ENCODE assay signal across 8 cellular contexts in the genomic region with DNA sequence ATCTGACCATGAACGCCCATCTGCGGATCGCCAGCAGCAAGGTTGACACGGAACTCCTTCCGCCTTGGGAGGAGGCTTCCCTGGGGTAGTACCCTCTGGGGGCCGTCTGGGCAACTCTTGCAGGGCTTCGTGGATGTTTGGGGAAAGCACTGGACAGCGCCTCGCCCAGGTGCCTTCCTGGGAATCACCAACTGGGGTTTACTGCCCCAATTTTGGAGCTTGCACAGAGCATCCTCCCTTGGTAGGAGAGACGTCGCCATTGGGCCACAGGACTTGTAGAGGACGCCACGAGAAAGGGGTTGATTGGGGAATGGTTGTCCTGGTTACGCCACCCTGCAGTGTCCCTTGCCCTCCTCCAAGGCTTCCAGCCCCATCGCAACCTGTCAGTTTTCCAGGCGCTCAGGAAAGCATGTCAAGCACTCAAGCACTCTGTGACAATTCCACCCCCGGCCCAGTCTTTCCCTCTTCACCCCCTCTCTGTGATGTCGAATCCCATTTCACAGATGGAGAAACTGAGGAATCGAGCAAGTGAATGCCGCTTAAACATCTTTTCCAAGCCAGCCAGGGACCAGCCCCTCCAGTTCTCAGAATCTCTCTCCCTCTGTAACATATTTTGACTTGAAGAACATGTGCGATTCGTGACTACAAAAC. TPM values are rescaled to one million over a fixed set of nuclear protein-coding genes. Genes with fewer than 3 reads are reported as not detected.
A peak's percentile ranks its signal among the peaks of the same experiment; 100 is the strongest.
DNase-seq lines count a peak whose midpoint lies in the region; ATAC-seq, FAIRE-seq and TF ChIP-seq lines count a peak whose summit lies in the region.

No MANE protein-coding gene starts in this region.

- TF ChIP-seq RAD21 in K562 (CRISPR knock-in tag; conservative IDR thresholded peaks at IDR 0.05 in 1 of 2, IDR thresholded peaks at IDR 0.05 in 1 of 2): no peak

- CTCF ChIA-PET in K562 (lab: Yijun Ruan, JAX; ENCODE audit: low intra/inter-chr PET ratio): no interaction called here

- intact Hi-C loops in K562 (cut with micrococcal nuclease) (no loop called here), spleen (cut with DNase I; ENCODE audit: low total_unique reads) (no loop called here)

- no peak for DNase-seq in LNCaP clone FGC (ENCODE audit: low read depth)
- DNase-seq in K562 (ENCODE audit: extremely low read depth in 1 of 4, low spot score in 3 of 4): peak in 1 of 4 experiments; percentile 25
- no peak for DNase-seq in immature natural killer cell
- no peak for DNase-seq in spleen
- no peak for DNase-seq in DMS 273 treated with DMSO at 0.1 percent for 48 hours (lab: John Stamatoyannopoulos, UW)
- no peak for DNase-seq in effector CD4-positive, alpha-beta T cell

- peaks cover 9 to 20% (median 12%) of the 10 kb centered on the region in 3 donors for H3K27me3 Mint-ChIP-seq in immature natural killer cell (ENCODE audit: low read depth in 3 of 3)

- peaks cover 0 to 4% (median 0%) of the 10 kb centered on the region in 11 experiments; a peak in 1 of 22 replicates for H3K9me3 ChIP-seq in BLaER1 treated with 17β-estradiol and CSF1 and Interleukin-3, amounts not matched to agents 10 nM and 100 nM (replicated peaks in 1 of 11)
- H3K9me3 ChIP-seq in K562 (replicated peaks; ENCODE audit: control insufficient read depth, insufficient read depth, low read depth, low read length) (no peaks in the 10 kb centered on the region), spleen (no peaks in the 10 kb centered on the region)

- no peaks in the 10 kb centered on the region for H3K36me3 ChIP-seq in BLaER1 treated with 17β-estradiol and CSF1 and Interleukin-3, amounts not matched to agents 10 nM and 100 nM
- H3K36me3 ChIP-seq in K562 (ENCODE audit: control insufficient read depth, insufficient read depth, low read length) (no peaks in the 10 kb centered on the region), spleen (no peaks in the 10 kb centered on the region)

- H3K4me3 Mint-ChIP-seq in immature natural killer cell: peak overlapping the region; percentile 87 to 94 (median 93)

- BruUV-seq in K562 (replicated peaks; lab: Mats Ljungman, UMichigan): no TSS peak

- no peak for TF ChIP-seq POLR2A in K562 (conservative IDR thresholded peaks at IDR 0.05)
- no peak for TF ChIP-seq POLR2A in spleen (IDR thresholded peaks at IDR 0.05)

- H3K4me1 Mint-ChIP-seq in immature natural killer cell: peaks cover 32 to 36% of the 10 kb centered on the region in 2 donors

- no peaks in the 10 kb centered on the region for H3K9me1 ChIP-seq in K562 (ENCODE audit: control insufficient read depth, insufficient read depth, low read length)

- POLR2A ChIA-PET in K562 (lab: Yijun Ruan, JAX): interaction anchor here (0.7 kb wide), 1 partner anchor 464 kb away, joined by 3 read pairs; no protein-coding TSS in a partner anchor

- H3K4me1 ChIP-seq in BLaER1 treated with 17β-estradiol and CSF1 and Interleukin-3, amounts not matched to agents 10 nM and 100 nM: peaks cover 7 to 24% (median 20%) of the 10 kb centered on the region in 10 experiments
- H3K4me1 ChIP-seq in K562 (replicated peaks in 1 of 2; ENCODE audit: control insufficient read depth in 2 of 2, insufficient read depth in 2 of 2, low read length in 2 of 2): peaks cover 0 to 10% of the 10 kb centered on the region in 2 experiments; a peak in 3 of 5 replicates
- peaks cover 0 to 45% (median 28%) of the 10 kb centered on the region in 6 donors for H3K4me1 ChIP-seq in spleen

- in situ Hi-C loops in K562 (cut with MboI): no loop called here

- 25% methylated on average over 21 of the region's 22 CpGs for WGBS in K562 (ENCODE audit: insufficient coverage, low coverage, missing lambda C conversion rate)
- 22 to 32% (median 25%) methylated on average over 19 to 22 of the region's 22 CpGs for WGBS in spleen, 5 donors

- peaks cover 0 to 6% (median 0%) of the 10 kb centered on the region in 11 experiments; a peak in 1 of 22 replicates for H3K27me3 ChIP-seq in BLaER1 treated with 17β-estradiol and CSF1 and Interleukin-3, amounts not matched to agents 10 nM and 100 nM
- peaks cover 8 to 32% of the 10 kb centered on the region in 2 experiments; a peak in 3 of 5 replicates for H3K27me3 ChIP-seq in K562 (ENCODE audit: control insufficient read depth in 2 of 2, insufficient read depth in 2 of 2, low read length in 2 of 2)
- H3K27me3 ChIP-seq in spleen (replicated peaks in 1 of 7): peaks cover 0 to 15% (median 0%) of the 10 kb centered on the region in 7 donors

- peak overlapping the region; percentile 67 to 84 (median 80) for H3K4me3 ChIP-seq in BLaER1 treated with 17β-estradiol and CSF1 and Interleukin-3, amounts not matched to agents 10 nM and 100 nM
- H3K4me3 ChIP-seq in LNCaP clone FGC (ENCODE audit: low read depth, low read length) (peak overlapping the region; percentile 83), K562 (no peak overlapping the region), spleen (peak overlapping the region; percentile 58 to 79 (median 65))

- H2AFZ ChIP-seq in K562 (ENCODE audit: low read depth, low read length): no peak overlapping the region

- TF ChIP-seq CTCF in LNCaP clone FGC (IDR thresholded peaks at IDR 0.05; ENCODE audit: control insufficient read depth, extremely low read depth, insufficient read depth): no peak
- TF ChIP-seq CTCF in K562 (IDR thresholded peaks at IDR 0.05 in 2 of 3, conservative IDR thresholded peaks at IDR 0.05 in 1 of 3; ENCODE audit: insufficient read depth in 2 of 3, low read depth in 1 of 3, low read length in 3 of 3): no peak
- TF ChIP-seq CTCF in spleen (IDR thresholded peaks at IDR 0.05 in 8 of 11, conservative IDR thresholded peaks at IDR 0.05 in 3 of 11): no peak

- FAIRE-seq in K562 (lab: Jason Lieb, UNC): no peak

- peaks cover 0 to 19% (median 2%) of the 10 kb centered on the region in 11 experiments; a peak in 6 of 22 replicates for H4K20me1 ChIP-seq in BLaER1 treated with 17β-estradiol and CSF1 and Interleukin-3, amounts not matched to agents 10 nM and 100 nM
- H4K20me1 ChIP-seq in K562 (replicated peaks; ENCODE audit: control insufficient read depth, insufficient read depth, low read length): no peaks in the 10 kb centered on the region

- H3K9me3 Mint-ChIP-seq in immature natural killer cell: peaks cover 0 to 2% (median 0%) of the 10 kb centered on the region in 6 donors

- no peaks in the 10 kb centered on the region for H3K36me3 Mint-ChIP-seq in immature natural killer cell

- no peaks in the 10 kb centered on the region for H3K79me2 ChIP-seq in K562 (ENCODE audit: control insufficient read depth, insufficient read depth, low read length)

- H3K27ac ChIP-seq in BLaER1 treated with 17β-estradiol and CSF1 and Interleukin-3, amounts not matched to agents 10 nM and 100 nM: peak overlapping the region; percentile 90 to 98 (median 95); a peak in 19 of 22 replicates
- H3K27ac ChIP-seq in K562 (ENCODE audit: extremely low read depth, low read depth, low read length): no peak overlapping the region
- H3K27ac ChIP-seq in spleen: peak overlapping the region in 7 of 8 donors; percentile 92 to 99 (median 96)

- no peak for TF ChIP-seq EP300 in K562 (IDR thresholded peaks at IDR 0.05; ENCODE audit: low read length)

- ATAC-seq in K562: no peak
- ATAC-seq in HG03354 (IDR thresholded peaks at IDR 0.05; ENCODE audit: poor library complexity, severe bottlenecking, unreplicated experiment): no peak

- H3K4me2 ChIP-seq in BLaER1 treated with 17β-estradiol and CSF1 and Interleukin-3, amounts not matched to agents 10 nM and 100 nM: peak overlapping the region; percentile 83 to 99 (median 93)
- 0 out of 2 replicates have a peak overlapping the region, but pooled peaks have one; percentile 50 for H3K4me2 ChIP-seq in K562 (ENCODE audit: insufficient read depth, low read length)

- H3K27ac Mint-ChIP-seq in immature natural killer cell: peak overlapping the region; percentile 86 to 97 (median 92)

- H3K9ac ChIP-seq in BLaER1 treated with 17β-estradiol and CSF1 and Interleukin-3, amounts not matched to agents 10 nM and 100 nM: peak overlapping the region; percentile 91 to 98 (median 95); a peak in 21 of 22 replicates
- no peak overlapping the region for H3K9ac ChIP-seq in K562 (ENCODE audit: insufficient read depth in 1 of 2, low read depth in 2 of 2, low read length in 2 of 2)

TF ChIP-seq in K562, 482 proteins besides CTCF, POLR2A, EP300 and RAD21 (continues in another document):
- TF ChIP-seq RFX1 (IDR thresholded peaks at IDR 0.05): peak; percentile 66
- TF ChIP-seq, protein P1, sequence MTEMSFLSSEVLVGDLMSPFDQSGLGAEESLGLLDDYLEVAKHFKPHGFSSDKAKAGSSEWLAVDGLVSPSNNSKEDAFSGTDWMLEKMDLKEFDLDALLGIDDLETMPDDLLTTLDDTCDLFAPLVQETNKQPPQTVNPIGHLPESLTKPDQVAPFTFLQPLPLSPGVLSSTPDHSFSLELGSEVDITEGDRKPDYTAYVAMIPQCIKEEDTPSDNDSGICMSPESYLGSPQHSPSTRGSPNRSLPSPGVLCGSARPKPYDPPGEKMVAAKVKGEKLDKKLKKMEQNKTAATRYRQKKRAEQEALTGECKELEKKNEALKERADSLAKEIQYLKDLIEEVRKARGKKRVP (CRISPR knock-in tag; IDR thresholded peaks at IDR 0.05): no peak

RNA-seq across cellular contexts. Expression of gene PRDM11, which starts 0.9 kb away (rescaled TPM):
- 0.37 and 0.69 TPM in 2 replicates for total RNA-seq in K562 (2011; cell fraction: chromatin; rRNA removed; ENCODE audit: low replicate concordance)
- 0.39 and 0.67 TPM in 2 replicates for total RNA-seq in K562 (2011; cell fraction: nucleolus; rRNA removed)
- total RNA-seq in K562 (2011; cell fraction: nucleoplasm; rRNA removed): 0.88 and 1.1 TPM in 2 replicates
- total RNA-seq in K562 (2014; rRNA removed) (0.14 and 0.41 TPM in 2 replicates), K562 (2014; rRNA removed; fragmentation: Illumina TruSeq; extraction: Trizol) (0.13 and 0.22 TPM in 2 replicates), K562 (2015; rRNA removed; fragmentation: Illumina TruSeq; extraction: Trizol) (0.36 and 0.53 TPM in 2 replicates), K562 (2021) (0.78 and 1.1 TPM in 2 replicates), spleen (10 to 100 TPM in 6 of 7 donors, 1 to 10 TPM in 1; 8.0 to 24.3 (median 19.5) TPM)
- polyA plus RNA-seq in K562 (2011; rRNA removed) (0.29 and 0.50 TPM in 2 replicates), K562 (2014; fragmentation: Illumina TruSeq; extraction: Trizol) (0.57 and 0.74 TPM in 2 replicates), K562 (2014; fragmentation: Nextera tagmentation; extraction: Ambion mirVana) (under 1 TPM; 0.01 to 0.03 TPM), K562 (2014; rRNA removed) (0.23 and 0.38 TPM in 2 replicates), immature natural killer cell (1 to 10 TPM in 1 of 3 donors, under 1 TPM in 2; 0.84 to 1.2 (median 0.94) TPM), spleen (1 to 10 TPM; 1.7 to 4.3 (median 1.9) TPM)
- polyA plus RNA-seq in K562 (2011; cell fraction: cytosol; rRNA removed): 0.32 and 0.70 TPM in 2 replicates
- 0.93 and 1.3 TPM in 2 replicates for polyA plus RNA-seq in K562 (2011; cell fraction: nucleus; rRNA removed)
- 0.55 and 0.82 TPM in 2 replicates for polyA plus RNA-seq in K562 (2012)
- polyA minus RNA-seq in K562 (2011; rRNA and poly(A)+ RNA removed): 0.39 and 0.81 TPM in 2 replicates
- polyA minus RNA-seq in K562 (2011; cell fraction: cytosol; rRNA and poly(A)+ RNA removed): 0.48 and 1.5 TPM in 2 replicates
- 0.40 and 1.00 TPM in 2 replicates for polyA minus RNA-seq in K562 (2011; cell fraction: nucleus; rRNA and poly(A)+ RNA removed)

Comparison
In these comparisons a context has a peak if more than half of its experiments do, and no peak if none do; other contexts are left out.
1. H3K9ac ChIP-seq: peak in BLaER1 treated with 17β-estradiol and CSF1 and Interleukin-3, amounts not matched to agents 10 nM and 100 nM (11 of 11); none in K562 (0 of 2).